In the genomic region with DNA sequence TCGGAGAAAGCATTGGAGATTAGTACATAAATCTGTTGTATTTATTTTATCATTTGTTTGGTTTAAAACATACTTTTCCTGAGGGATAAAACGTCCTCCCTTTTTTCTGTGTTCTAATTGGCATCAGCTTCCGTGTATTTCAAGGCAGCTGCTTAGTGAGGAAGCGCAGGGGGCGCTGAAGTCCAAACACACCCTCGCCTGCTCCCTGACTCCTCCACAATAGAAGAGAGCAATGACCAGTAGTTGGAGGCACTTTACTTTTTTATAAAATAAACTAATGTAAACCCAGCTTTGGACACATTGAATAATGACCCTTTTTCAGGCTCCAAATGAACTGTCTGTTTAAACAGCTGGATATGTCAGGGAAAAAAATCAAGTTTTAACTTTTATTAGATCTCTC, we compare ENCODE assay signal across 10 cellular contexts.
DNase-seq lines count a peak whose midpoint lies in the region; ATAC-seq, FAIRE-seq and TF ChIP-seq lines count a peak whose summit lies in the region.
"Had no signal": no experiment of that assay in that cellular context is flagged by ENCODE, and none has a peak within 500 bp of the region (broad histone marks: within the 10 kb centered on the region; RNA-seq: fewer than 3 reads in every experiment).

No MANE protein-coding gene starts in this region.

- H4K20me1 ChIP-seq in IMR-90 (ENCODE audit: insufficient read depth, low read length): no peaks in the 10 kb centered on the region

- H3K4ac ChIP-seq in IMR-90 (ENCODE audit: low read depth, low read length): no peak overlapping the region

- peaks cover 4% of the 10 kb centered on the region; the same call in 1 of the 2 replicates for H3K4me1 ChIP-seq in IMR-90 (ENCODE audit: control insufficient read depth, insufficient read depth, low read length)

- intact Hi-C loops in IMR-90 (cut with micrococcal nuclease): no loop called here

- H3K79me1 ChIP-seq in IMR-90 (ENCODE audit: low read depth in 1 of 2, low read length in 2 of 2): no peaks in the 10 kb centered on the region

- H3K4me3 Mint-ChIP-seq in stimulated activated naive CD8-positive, alpha-beta T cell treated with anti-CD3 and anti-CD28 coated beads, Interleukin-15, amount 100 ng/mL, for 72 hours: no peak overlapping the region
- H3K4me3 Mint-ChIP-seq: activated T-helper 1 cell treated with anti-CD3 and anti-CD28 coated beads, Interleukin-12 subunit alpha, Interleukin-12 subunit beta, Interleukin-2, Interleukin-4 antibody, amounts not matched to agents 30 ng/mL and 10 ng/mL and 1 ng/mL, durations not matched to agents 14 hours and 24 hours and 36 hours; B cell had no signal

- H3K14ac ChIP-seq in IMR-90 (replicated peaks; ENCODE audit: low read depth, low read length): no peak overlapping the region

- no peak overlapping the region for H2AK9ac ChIP-seq in IMR-90 (replicated peaks; ENCODE audit: low read depth, low read length, poor library complexity)

- H2AK5ac ChIP-seq in IMR-90 (ENCODE audit: low read depth, low read length): no peak overlapping the region

- peaks cover 6% of the 10 kb centered on the region for H3K27me3 ChIP-seq in IMR-90 (ENCODE audit: control insufficient read depth, insufficient read depth, low read length)
- H3K27me3 ChIP-seq in kidney epithelial cell (ENCODE audit: control insufficient read depth, insufficient read depth, low read length): peaks cover 6% of the 10 kb centered on the region

- POLR2A ChIA-PET in IMR-90 (lab: Charles Lee; ENCODE audit: unreplicated experiment): no interaction called here

- peaks cover 26% of the 10 kb centered on the region for H3K4me1 Mint-ChIP-seq in stimulated activated naive CD8-positive, alpha-beta T cell treated with anti-CD3 and anti-CD28 coated beads, Interleukin-15, amount 100 ng/mL, for 72 hours

- no TSS peak for BruUV-seq in IMR-90 (replicated peaks; lab: Mats Ljungman, UMichigan)

- in situ Hi-C loops in IMR-90 (cut with MboI; ENCODE audit: low sequenced_read_pairs): no loop called here

- H3K23ac ChIP-seq in IMR-90 (ENCODE audit: low read depth, low read length): no peak overlapping the region

- H3K9me3 ChIP-seq in IMR-90 (ENCODE audit: control insufficient read depth, insufficient read depth, low read length): no peaks in the 10 kb centered on the region

- ATAC-seq in IMR-90 (ENCODE audit: low read depth) (peak; percentile 35; the same call in 1 of the 2 replicates), HG03097 (IDR thresholded peaks at IDR 0.05; ENCODE audit: low FRiP score, unreplicated experiment) (no peak)
- no peak for ATAC-seq in stimulated activated naive CD8-positive, alpha-beta T cell treated with anti-CD3 and anti-CD28 coated beads, Interleukin-15, amount 100 ng/mL, for 72 hours

- no peak for TF ChIP-seq RAD21 in IMR-90 (IDR thresholded peaks at IDR 0.05; ENCODE audit: low read length)

- H3K9ac ChIP-seq in IMR-90 (ENCODE audit: low read depth, low read length): no peak overlapping the region

- H4K91ac ChIP-seq in IMR-90 (ENCODE audit: insufficient read depth, low read depth, low read length): no peak overlapping the region

- dilution Hi-C loops in IMR-90 (cut with HindIII; ENCODE audit: low sequenced_read_pairs, unreplicated experiment): no loop called here

- 20% methylated on average over 1 of the region's 6 CpGs; no CpG with 5 or more reads in 1 of the 2 experiments for WGBS in IMR-90 (ENCODE audit: extremely low coverage in 2 of 2, insufficient read length in 1 of 2), 2 experiments

- CTCF ChIA-PET in IMR-90 (lab: Yijun Ruan, JAX): no interaction called here

- no peak overlapping the region for H3K56ac ChIP-seq in IMR-90 (ENCODE audit: extremely low read depth, insufficient read depth, low read length)

- no peak overlapping the region for H2AFZ ChIP-seq in IMR-90 (replicated peaks; ENCODE audit: low read length, poor library complexity)

- H4K5ac ChIP-seq in IMR-90 (ENCODE audit: low read depth, low read length): no peak overlapping the region

- DNase-seq in AG08395 (ENCODE audit: low spot score): peak; percentile 26
- no peak for DNase-seq in IMR-90
- peak; percentile 13 for DNase-seq in amniotic epithelial cell (ENCODE audit: low read depth)
- DNase-seq in kidney epithelial cell (ENCODE audit: low read depth): no peak
- no peak for DNase-seq in GM12891 (ENCODE audit: insufficient read length, low spot score)
- DNase-seq in UCSD-AML1 (lab: John Stamatoyannopoulos, UW; ENCODE audit: unreplicated experiment): no peak
- no peak for DNase-seq in stimulated activated naive CD8-positive, alpha-beta T cell treated with anti-CD3 and anti-CD28 coated beads, Interleukin-15, amount 100 ng/mL, for 72 hours

- no peak overlapping the region for H2BK15ac ChIP-seq in IMR-90 (ENCODE audit: low read depth, low read length)

- no peaks in the 10 kb centered on the region for H3K27me3 Mint-ChIP-seq in stimulated activated naive CD8-positive, alpha-beta T cell treated with anti-CD3 and anti-CD28 coated beads, Interleukin-15, amount 100 ng/mL, for 72 hours
- H3K27me3 Mint-ChIP-seq: B cell had no signal

- TF ChIP-seq POLR2A in IMR-90 (IDR thresholded peaks at IDR 0.05; ENCODE audit: low read depth, low read length): no peak
- no peak for TF ChIP-seq POLR2A in GM12891 (IDR thresholded peaks at IDR 0.05; ENCODE audit: low read depth, low read length)

- no peaks in the 10 kb centered on the region for H3K36me3 ChIP-seq in IMR-90 (ENCODE audit: control insufficient read depth, insufficient read depth, low read length)
- no peaks in the 10 kb centered on the region for H3K36me3 ChIP-seq in kidney epithelial cell (ENCODE audit: control insufficient read depth, insufficient read depth, low read length)

- H3K9me3 Mint-ChIP-seq in stimulated activated naive CD8-positive, alpha-beta T cell treated with anti-CD3 and anti-CD28 coated beads, Interleukin-15, amount 100 ng/mL, for 72 hours: peaks cover 0 to 4% of the 10 kb centered on the region in 2 donors

- H3K4me2 ChIP-seq in IMR-90 (ENCODE audit: low read depth, low read length): no peak overlapping the region

- no peak overlapping the region for H2BK20ac ChIP-seq in IMR-90 (ENCODE audit: low read depth, low read length)

- FAIRE-seq in GM12891 (lab: Jason Lieb, UNC): no peak

- H3K18ac ChIP-seq in IMR-90 (ENCODE audit: low read depth, low read length): no peak overlapping the region

- no peak overlapping the region for H3K4me3 ChIP-seq in IMR-90 (ENCODE audit: insufficient read depth, low read depth, low read length)
- H3K4me3 ChIP-seq in kidney epithelial cell (ENCODE audit: low read depth, low read length): no peak overlapping the region

- no peak overlapping the region for H2BK120ac ChIP-seq in IMR-90 (ENCODE audit: low read depth, low read length)

- TF ChIP-seq CTCF in IMR-90 (conservative IDR thresholded peaks at IDR 0.05; ENCODE audit: low read depth, low read length) (0 out of 2 replicates have a peak, but pooled peaks have one; percentile 5), kidney epithelial cell (IDR thresholded peaks at IDR 0.05; ENCODE audit: insufficient read depth, low read length, poor library complexity, severe bottlenecking) (peak; percentile 15)

- H3K27ac Mint-ChIP-seq in stimulated activated naive CD8-positive, alpha-beta T cell treated with anti-CD3 and anti-CD28 coated beads, Interleukin-15, amount 100 ng/mL, for 72 hours: no peak overlapping the region
- H3K27ac Mint-ChIP-seq: activated T-helper 1 cell treated with anti-CD3 and anti-CD28 coated beads, Interleukin-12 subunit alpha, Interleukin-12 subunit beta, Interleukin-2, Interleukin-4 antibody, amounts not matched to agents 30 ng/mL and 10 ng/mL and 1 ng/mL, durations not matched to agents 14 hours and 24 hours and 36 hours had no signal

- H4K8ac ChIP-seq in IMR-90 (ENCODE audit: low read depth in 2 of 2, low read length in 2 of 2): no peak overlapping the region

- no peaks in the 10 kb centered on the region for H3K9me1 ChIP-seq in IMR-90 (ENCODE audit: insufficient read depth, low read length)

- H3K27ac ChIP-seq in IMR-90 (ENCODE audit: insufficient read depth, low read length): no peak overlapping the region

- no peak overlapping the region for H2BK5ac ChIP-seq in IMR-90 (ENCODE audit: low read depth, low read length, poor library complexity, severe bottlenecking)

TF ChIP-seq in IMR-90, 13 proteins besides CTCF, POLR2A, EP300 and RAD21 (continues in another document):
- TF ChIP-seq RCOR1 (IDR thresholded peaks at IDR 0.05; ENCODE audit: insufficient replicate concordance, low read length): no peak
- TF ChIP-seq, protein P1, sequence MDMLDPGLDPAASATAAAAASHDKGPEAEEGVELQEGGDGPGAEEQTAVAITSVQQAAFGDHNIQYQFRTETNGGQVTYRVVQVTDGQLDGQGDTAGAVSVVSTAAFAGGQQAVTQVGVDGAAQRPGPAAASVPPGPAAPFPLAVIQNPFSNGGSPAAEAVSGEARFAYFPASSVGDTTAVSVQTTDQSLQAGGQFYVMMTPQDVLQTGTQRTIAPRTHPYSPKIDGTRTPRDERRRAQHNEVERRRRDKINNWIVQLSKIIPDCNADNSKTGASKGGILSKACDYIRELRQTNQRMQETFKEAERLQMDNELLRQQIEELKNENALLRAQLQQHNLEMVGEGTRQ (IDR thresholded peaks at IDR 0.05; ENCODE audit: low read depth, low read length): no peak
- TF ChIP-seq CHD1 (IDR thresholded peaks at IDR 0.05; ENCODE audit: low read depth, low read length): no peak

TF ChIP-seq in GM12891, 5 proteins besides CTCF, POLR2A, EP300 and RAD21:
- TF ChIP-seq TAF1 (IDR thresholded peaks at IDR 0.05; ENCODE audit: low read depth, low read length) (no peak), POU2F2 (IDR thresholded peaks at IDR 0.05; ENCODE audit: low read depth, low read length) (no peak), PAX5 (IDR thresholded peaks at IDR 0.05; ENCODE audit: insufficient read depth, low read length, severe bottlenecking) (no peak), POLR2AphosphoS5 (IDR thresholded peaks at IDR 0.05; ENCODE audit: low read depth, low read length) (no peak), SPI1 (IDR thresholded peaks at IDR 0.05; ENCODE audit: low read depth, low read length) (no peak)

Comparison
In these comparisons a context has a peak if more than half of its experiments do, and no peak if none do; other contexts are left out.
1. DNase-seq: peak in AG08395 (single experiment) and amniotic epithelial cell (single experiment); none in IMR-90 (single experiment), kidney epithelial cell (single experiment), GM12891 (single experiment), UCSD-AML1 (single experiment) and stimulated activated naive CD8-positive, alpha-beta T cell treated with anti-CD3 and anti-CD28 coated beads, Interleukin-15, amount 100 ng/mL, for 72 hours (0 of 2).